In the genomic region with DNA sequence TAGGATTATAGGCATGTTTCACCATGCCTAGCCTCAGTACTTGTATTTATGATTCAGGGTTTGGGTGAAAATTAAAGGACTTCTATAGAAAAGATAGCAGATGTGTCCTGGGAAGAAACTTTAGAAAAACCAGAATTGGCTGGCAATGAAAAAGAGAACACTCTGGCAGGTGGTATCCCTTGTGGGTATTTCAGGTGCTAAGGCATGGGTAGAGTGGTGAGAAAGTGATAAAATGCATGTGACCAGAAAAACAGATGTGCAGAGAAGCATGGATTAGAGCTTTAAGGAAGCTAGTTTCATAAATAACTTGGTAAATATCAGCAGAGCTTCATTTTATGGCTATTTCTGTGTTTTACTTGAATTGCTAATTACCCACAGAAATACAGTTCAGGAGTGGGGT, we compare ENCODE assay signal across 19 cellular contexts.
DNase-seq lines count a peak whose midpoint lies in the region; TF ChIP-seq lines count a peak whose summit lies in the region.
"Had no signal": no experiment of that assay in that cellular context is flagged by ENCODE, and none has a peak within 500 bp of the region (broad histone marks: within the 10 kb centered on the region; RNA-seq: fewer than 3 reads in every experiment).

No MANE protein-coding gene starts in this region.

- H2AFZ ChIP-seq in KMS-11 (ENCODE audit: low read depth) (no peak overlapping the region), OCI-LY1 (ENCODE audit: low read length) (no peak overlapping the region), SU-DHL-6 (ENCODE audit: low read depth, low read length, severe bottlenecking) (no peak overlapping the region)

- H3K36me3 Mint-ChIP-seq in nephron progenitor cell (ENCODE audit: low read depth) = no peaks in the 10 kb centered on the region
- H3K36me3 Mint-ChIP-seq: CD8-positive, alpha-beta T cell had no signal

- DNase-seq in nephron progenitor cell (no peak), sigmoid colon (no peak)
- DNase-seq in activated T-cell treated with anti-CD3 and anti-CD28 coated beads, Interleukin-2, amount 50 U/mL, for 48 hours = no peak
- DNase-seq in stimulated activated CD4-positive, alpha-beta T cell treated with anti-CD3 and anti-CD28 coated beads, Interleukin-15, amount 100 ng/mL, for 24 hours = no peak
- DNase-seq: AML-193; Caco-2; Calu3; CD4-positive, alpha-beta T cell; CD8-positive, alpha-beta T cell; DMS79 treated with DMSO at 0.1 percent for 48 hours; GF-D8 had no signal

- H3K9ac ChIP-seq in KMS-11 (no peak overlapping the region), OCI-LY1 (ENCODE audit: low read length) (no peak overlapping the region), SU-DHL-6 (ENCODE audit: low read length) (no peak overlapping the region)
- H3K9ac ChIP-seq: BLaER1 treated with 17β-estradiol and CSF1 and Interleukin-3, amounts not matched to agents 10 nM and 100 nM had no signal

- peaks cover 25% of the 10 kb centered on the region for H3K4me1 Mint-ChIP-seq in nephron progenitor cell
- H3K4me1 Mint-ChIP-seq: B cell had no signal

- no peaks in the 10 kb centered on the region for H4K20me1 ChIP-seq in KMS-11 (ENCODE audit: insufficient read depth)
- no peaks in the 10 kb centered on the region for H4K20me1 ChIP-seq in OCI-LY1 (ENCODE audit: insufficient read depth, low read length)
- H4K20me1 ChIP-seq in SU-DHL-6 (ENCODE audit: low read depth, low read length) = no peaks in the 10 kb centered on the region
- H4K20me1 ChIP-seq: BLaER1 treated with 17β-estradiol and CSF1 and Interleukin-3, amounts not matched to agents 10 nM and 100 nM had no signal

- H3K27me3 ChIP-seq in KMS-11 (ENCODE audit: insufficient read depth, low read depth) (no peaks in the 10 kb centered on the region), OCI-LY1 (ENCODE audit: insufficient read depth, low read length) (no peaks in the 10 kb centered on the region), SU-DHL-6 (ENCODE audit: low read length) (no peaks in the 10 kb centered on the region), sigmoid colon (no peaks in the 10 kb centered on the region)
- H3K27me3 ChIP-seq: BLaER1 treated with 17β-estradiol and CSF1 and Interleukin-3, amounts not matched to agents 10 nM and 100 nM had no signal

- no peak overlapping the region for H3K4me3 Mint-ChIP-seq in nephron progenitor cell
- H3K4me3 Mint-ChIP-seq: B cell; CD4-positive, alpha-beta T cell; CD8-positive, alpha-beta T cell had no signal

- no peak overlapping the region for H3K4me3 ChIP-seq in KMS-11 (IDR thresholded peaks at IDR 0.05; ENCODE audit: insufficient read depth, low read depth, low read length)
- no peak overlapping the region for H3K4me3 ChIP-seq in OCI-LY1 (ENCODE audit: low read depth, low read length, poor library complexity, severe bottlenecking)
- H3K4me3 ChIP-seq in SU-DHL-6 (ENCODE audit: insufficient read depth, low read length, poor library complexity, severe bottlenecking) = no peak overlapping the region
- H3K4me3 ChIP-seq in sigmoid colon = no peak overlapping the region
- H3K4me3 ChIP-seq: A549; BLaER1 treated with 17β-estradiol and CSF1 and Interleukin-3, amounts not matched to agents 10 nM and 100 nM had no signal

- H3K36me3 ChIP-seq in KMS-11 (ENCODE audit: insufficient read depth) (no peaks in the 10 kb centered on the region), OCI-LY1 (ENCODE audit: insufficient read depth, low read length) (no peaks in the 10 kb centered on the region), SU-DHL-6 (ENCODE audit: low read length) (no peaks in the 10 kb centered on the region), sigmoid colon (no peaks in the 10 kb centered on the region)
- H3K36me3 ChIP-seq: BLaER1 treated with 17β-estradiol and CSF1 and Interleukin-3, amounts not matched to agents 10 nM and 100 nM had no signal

- H3K9me3 ChIP-seq in OCI-LY1 (ENCODE audit: low read length) = no peaks in the 10 kb centered on the region
- no peaks in the 10 kb centered on the region; the same call in 1 of the 2 replicates for H3K9me3 ChIP-seq in SU-DHL-6 (ENCODE audit: insufficient read depth, low read length)
- no peaks in the 10 kb centered on the region for H3K9me3 ChIP-seq in sigmoid colon
- H3K9me3 ChIP-seq: A549; BLaER1 treated with 17β-estradiol and CSF1 and Interleukin-3, amounts not matched to agents 10 nM and 100 nM had no signal

- H3K79me2 ChIP-seq in KMS-11 (ENCODE audit: insufficient read depth, low read depth) = no peaks in the 10 kb centered on the region
- no peaks in the 10 kb centered on the region for H3K79me2 ChIP-seq in OCI-LY1 (ENCODE audit: insufficient read depth, low read length)
- H3K79me2 ChIP-seq in SU-DHL-6 (ENCODE audit: insufficient read depth, low read length) = no peaks in the 10 kb centered on the region

- H3K9me2 ChIP-seq in OCI-LY1 (ENCODE audit: low read depth, low read length) = no peaks in the 10 kb centered on the region
- H3K9me2 ChIP-seq in SU-DHL-6 (replicated peaks; ENCODE audit: insufficient read depth, low read length) = no peaks in the 10 kb centered on the region

- H3F3A ChIP-seq in OCI-LY1 (ENCODE audit: insufficient read depth, low read length) (no peaks in the 10 kb centered on the region), SU-DHL-6 (ENCODE audit: insufficient read depth) (peaks cover 5% of the 10 kb centered on the region; the same call in 1 of the 2 replicates)

- peak overlapping the region; percentile 31 for H3K4me2 ChIP-seq in KMS-11
- H3K4me2 ChIP-seq in OCI-LY1 (ENCODE audit: low read length) = no peak overlapping the region
- H3K4me2 ChIP-seq in SU-DHL-6 (ENCODE audit: low read depth, low read length, poor library complexity, severe bottlenecking) = no peak overlapping the region
- H3K4me2 ChIP-seq: A549; BLaER1 treated with 17β-estradiol and CSF1 and Interleukin-3, amounts not matched to agents 10 nM and 100 nM had no signal

- no peak for TF ChIP-seq CTCF in KMS-11 (conservative IDR thresholded peaks at IDR 0.05; ENCODE audit: low read depth, low read length)
- no peak for TF ChIP-seq CTCF in OCI-LY1 (IDR thresholded peaks at IDR 0.05; ENCODE audit: low read length)
- TF ChIP-seq CTCF in SU-DHL-6 (IDR thresholded peaks at IDR 0.05; ENCODE audit: insufficient read depth, low read length, poor library complexity, severe bottlenecking) = no peak
- no peak for TF ChIP-seq CTCF in nephron progenitor cell (IDR thresholded peaks at IDR 0.05)
- no peak for TF ChIP-seq CTCF in sigmoid colon (IDR thresholded peaks at IDR 0.05)

- TF ChIP-seq EP300 in sigmoid colon (IDR thresholded peaks at IDR 0.05) = no peak

- no peaks in the 10 kb centered on the region for H3K9me3 Mint-ChIP-seq in nephron progenitor cell

- TF ChIP-seq POLR2A in sigmoid colon (IDR thresholded peaks at IDR 0.05) = no peak

- intact Hi-C loops in sigmoid colon (cut with DNase I) = no loop called here

- no peaks in the 10 kb centered on the region for H3K27me3 Mint-ChIP-seq in nephron progenitor cell (ENCODE audit: low read depth, poor library complexity)
- H3K27me3 Mint-ChIP-seq: B cell; CD4-positive, alpha-beta T cell had no signal

- no peak overlapping the region for H3K27ac ChIP-seq in KMS-11
- H3K27ac ChIP-seq in OCI-LY1 (ENCODE audit: low read depth, low read length, poor library complexity, severe bottlenecking) = peak overlapping the region; percentile 85
- H3K27ac ChIP-seq in SU-DHL-6 (ENCODE audit: low read depth, low read length) = peak overlapping the region; percentile 88
- no peak overlapping the region for H3K27ac ChIP-seq in sigmoid colon
- H3K27ac ChIP-seq: 22Rv1; A549; BLaER1 treated with 17β-estradiol and CSF1 and Interleukin-3, amounts not matched to agents 10 nM and 100 nM; C4-2B had no signal

- H3K4me1 ChIP-seq in KMS-11 (ENCODE audit: low read depth, poor library complexity, severe bottlenecking) = peaks cover 45% of the 10 kb centered on the region
- peaks cover 33% of the 10 kb centered on the region for H3K4me1 ChIP-seq in OCI-LY1 (ENCODE audit: insufficient read depth, low read length, severe bottlenecking)
- peaks cover 0 to 8% (median 2%) of the 10 kb centered on the region in 4 donors for H3K4me1 ChIP-seq in sigmoid colon
- H3K4me1 ChIP-seq: A549; BLaER1 treated with 17β-estradiol and CSF1 and Interleukin-3, amounts not matched to agents 10 nM and 100 nM had no signal

- H3K27ac Mint-ChIP-seq in nephron progenitor cell = peak overlapping the region; percentile 50
- H3K27ac Mint-ChIP-seq: B cell; CD4-positive, alpha-beta T cell; CD8-positive, alpha-beta T cell had no signal

Comparison
In these comparisons a context has a peak if more than half of its experiments do, and no peak if none do; other contexts are left out.
1. H3K27ac ChIP-seq: peak in OCI-LY1 (single experiment) and SU-DHL-6 (single experiment); none in KMS-11 (single experiment) and sigmoid colon (0 of 4).